8 cellular contexts compared by ENCODE assay signal in the genomic region with DNA sequence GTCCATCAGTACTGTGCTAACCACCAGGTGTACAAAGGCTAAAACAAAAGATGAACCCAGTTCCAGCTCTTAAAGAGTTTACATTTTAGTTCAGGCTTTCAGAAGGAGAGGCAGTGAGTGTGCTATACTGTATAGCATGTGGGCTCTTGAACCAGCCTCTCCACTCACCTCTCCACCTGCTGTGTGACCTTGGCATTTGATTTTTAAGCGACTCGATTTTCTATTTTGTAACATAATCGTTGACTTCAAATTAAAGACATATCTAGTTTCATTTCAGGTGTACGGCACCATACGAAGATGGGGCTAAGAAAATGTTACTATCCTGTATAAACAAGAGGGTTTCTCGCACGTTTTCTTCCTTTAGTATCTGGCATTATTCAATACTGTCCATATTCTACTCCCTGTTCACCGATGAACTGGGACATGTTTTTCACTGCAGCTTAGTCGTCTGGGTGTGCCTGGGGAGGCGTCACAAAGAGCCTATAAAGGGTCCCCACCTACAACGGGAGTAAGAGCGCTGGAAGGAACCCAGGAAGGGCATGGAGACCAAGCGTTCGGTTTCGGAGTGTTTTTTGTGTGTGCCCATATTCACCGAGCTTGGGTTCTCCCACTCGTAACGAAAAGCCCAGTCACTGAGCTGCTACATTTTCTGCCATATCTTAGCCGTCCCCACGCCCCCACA.
DNase-seq lines count a peak whose midpoint lies in the region; ATAC-seq, FAIRE-seq and TF ChIP-seq lines count a peak whose summit lies in the region.

No MANE protein-coding gene starts in this region.

- TF ChIP-seq CTCF in GM12865 (IDR thresholded peaks at IDR 0.05; ENCODE audit: insufficient read depth, low read depth, low read length, missing control alignments): no peak
- no peak for TF ChIP-seq CTCF in KMS-11 (conservative IDR thresholded peaks at IDR 0.05; ENCODE audit: low read depth, low read length)
- no peak for TF ChIP-seq CTCF in SU-DHL-6 (IDR thresholded peaks at IDR 0.05; ENCODE audit: insufficient read depth, low read length, poor library complexity, severe bottlenecking)
- TF ChIP-seq CTCF in fibroblast of mammary gland (conservative IDR thresholded peaks at IDR 0.05; ENCODE audit: control insufficient read depth, insufficient read depth, low read depth, low read length): no peak
- no peak for TF ChIP-seq CTCF in neutrophil (IDR thresholded peaks at IDR 0.05)

- peak; percentile 21 for ATAC-seq in GM21723 (IDR thresholded peaks at IDR 0.05; ENCODE audit: unreplicated experiment)

- H4K20me1 ChIP-seq in KMS-11 (ENCODE audit: insufficient read depth) (peaks cover 29% of the 10 kb centered on the region), SU-DHL-6 (ENCODE audit: low read depth, low read length) (peaks cover 25% of the 10 kb centered on the region; the same call in 1 of the 2 replicates)

- H3K9me2 ChIP-seq in SU-DHL-6 (replicated peaks; ENCODE audit: insufficient read depth, low read length): no peaks in the 10 kb centered on the region

- H3K9ac ChIP-seq in KMS-11: peak overlapping the region; percentile 87
- peak overlapping the region; percentile 91 for H3K9ac ChIP-seq in SU-DHL-6 (ENCODE audit: low read length)

- H3K4me2 ChIP-seq in KMS-11 (peak overlapping the region; percentile 88), SU-DHL-6 (ENCODE audit: low read depth, low read length, poor library complexity, severe bottlenecking) (peak overlapping the region; percentile 80)

- H3K27ac ChIP-seq in KMS-11: peak overlapping the region; percentile 86
- peak overlapping the region; percentile 82 for H3K27ac ChIP-seq in SU-DHL-6 (ENCODE audit: low read depth, low read length)
- peak overlapping the region; percentile 97 for H3K27ac ChIP-seq in neutrophil

- H3K36me3 ChIP-seq in KMS-11 (ENCODE audit: insufficient read depth) (no peaks in the 10 kb centered on the region), SU-DHL-6 (ENCODE audit: low read length) (0 out of 2 replicates have a peak, but pooled peaks cover 3% of the 10 kb centered on the region), neutrophil (no peaks in the 10 kb centered on the region)

- no peak for FAIRE-seq in HTR-8/SVneo (lab: Jason Lieb, UNC)

- H3K27me3 ChIP-seq in KMS-11 (ENCODE audit: insufficient read depth, low read depth) (no peaks in the 10 kb centered on the region), SU-DHL-6 (ENCODE audit: low read length) (no peaks in the 10 kb centered on the region), neutrophil (no peaks in the 10 kb centered on the region)

- H3K4me1 ChIP-seq in KMS-11 (ENCODE audit: low read depth, poor library complexity, severe bottlenecking): peaks cover 42% of the 10 kb centered on the region
- H3K4me1 ChIP-seq in neutrophil (ENCODE audit: control insufficient read depth in 1 of 2, insufficient read depth in 1 of 2, low read depth in 1 of 2, low read length in 1 of 2): peaks cover 59 to 70% of the 10 kb centered on the region in 2 experiments

- DNase-seq in GM12865 (ENCODE audit: low read depth) (peak; percentile 56), fibroblast of mammary gland (ENCODE audit: low read depth) (no peak), AG20443 (ENCODE audit: low spot score) (no peak), HTR-8/SVneo (ENCODE audit: insufficient read length, low spot score) (no peak)

- no peaks in the 10 kb centered on the region for H3K9me3 ChIP-seq in SU-DHL-6 (ENCODE audit: insufficient read depth, low read length)
- no peaks in the 10 kb centered on the region for H3K9me3 ChIP-seq in neutrophil

- peaks cover 42% of the 10 kb centered on the region for H3K79me2 ChIP-seq in KMS-11 (ENCODE audit: insufficient read depth, low read depth)
- peaks cover 42% of the 10 kb centered on the region for H3K79me2 ChIP-seq in SU-DHL-6 (ENCODE audit: insufficient read depth, low read length)

- H3K4me3 ChIP-seq in GM12865 (ENCODE audit: low read depth, low read length) (peak overlapping the region; percentile 97), KMS-11 (IDR thresholded peaks at IDR 0.05; ENCODE audit: insufficient read depth, low read depth, low read length) (no peak overlapping the region), SU-DHL-6 (ENCODE audit: insufficient read depth, low read length, poor library complexity, severe bottlenecking) (peak overlapping the region; percentile 80), fibroblast of mammary gland (ENCODE audit: control insufficient read depth, low read depth, low read length) (peak overlapping the region; percentile 90), neutrophil (ENCODE audit: low read depth in 1 of 2, low read length in 1 of 2) (peak overlapping the region; percentile 94 to 99)

- H2AFZ ChIP-seq in KMS-11 (ENCODE audit: low read depth) (peak overlapping the region; percentile 95), SU-DHL-6 (ENCODE audit: low read depth, low read length, severe bottlenecking) (peak overlapping the region; percentile 98)

- H3F3A ChIP-seq in SU-DHL-6 (ENCODE audit: insufficient read depth): peaks cover 10% of the 10 kb centered on the region; the same call in 1 of the 2 replicates
